Comparison of ENCODE assay signal across 24 cellular contexts in genomic region chr3:1406250-1406649, GRCh38.
DNase-seq lines count a peak whose midpoint lies in the region; ATAC-seq and TF ChIP-seq lines count a peak whose summit lies in the region.
"Had no signal": no experiment of that assay in that cellular context is flagged by ENCODE, and none has a peak within 500 bp of the region (broad histone marks: within the 10 kb centered on the region; RNA-seq: fewer than 3 reads in every experiment).

No MANE protein-coding gene starts in this region.

- DNase-seq in activated CD4-positive, CD25-positive, alpha-beta regulatory T cell treated with anti-CD3 and anti-CD28 coated beads, Interleukin-2, amount 50 U/mL, for 72 hours, result no peak
- DNase-seq in NCI-H187 (lab: John Stamatoyannopoulos, UW), result no peak
- DNase-seq in NCI-H2107 treated with DMSO at 0.1 percent for 48 hours (lab: John Stamatoyannopoulos, UW; ENCODE audit: unreplicated experiment), result no peak
- DNase-seq: 8988T; ACHN; AML-193; BE2C; Calu3; CD4-positive, alpha-beta T cell; CD8-positive, alpha-beta memory T cell; COR-L47; DMS53; DMS79 treated with DMSO at 0.1 percent for 48 hours; GF-D8; GM23248; H7; HCEC 1CT had no signal

- H3K79me2 ChIP-seq in OCI-LY3 (ENCODE audit: low read length), result no peaks in the 10 kb centered on the region

- no peak overlapping the region for H2AFZ ChIP-seq in OCI-LY3 (ENCODE audit: low read depth, low read length)
- H2AFZ ChIP-seq: GM23248 had no signal

- peaks cover 29% of the 10 kb centered on the region for H3K4me1 ChIP-seq in OCI-LY3 (ENCODE audit: low read length)
- H3K4me1 ChIP-seq: A549, BE2C had no signal

- no peaks in the 10 kb centered on the region for H3K27me3 ChIP-seq in OCI-LY3 (ENCODE audit: low read depth, low read length)
- H3K27me3 ChIP-seq: BE2C; BLaER1 treated with 17β-estradiol and CSF1 and Interleukin-3, amounts not matched to agents 10 nM and 100 nM had no signal

- peak; percentile 46 for ATAC-seq in GM18868 (IDR thresholded peaks at IDR 0.05; ENCODE audit: unreplicated experiment)
- peak; percentile 56 for ATAC-seq in HG02870 (IDR thresholded peaks at IDR 0.05; ENCODE audit: unreplicated experiment)
- peak; percentile 52 for ATAC-seq in HG03558 (IDR thresholded peaks at IDR 0.05; ENCODE audit: extremely low read depth, unreplicated experiment)
- no peak for ATAC-seq in GM18870 (IDR thresholded peaks at IDR 0.05; ENCODE audit: unreplicated experiment)
- ATAC-seq: A549 had no signal

- H3K4me2 ChIP-seq in OCI-LY3 (ENCODE audit: low read length), result no peak overlapping the region
- H3K4me2 ChIP-seq: A549; BLaER1 treated with 17β-estradiol and CSF1 and Interleukin-3, amounts not matched to agents 10 nM and 100 nM had no signal

- H3K9ac ChIP-seq in OCI-LY3 (ENCODE audit: low read length), result no peak overlapping the region
- H3K9ac ChIP-seq: BLaER1 treated with 17β-estradiol and CSF1 and Interleukin-3, amounts not matched to agents 10 nM and 100 nM; GM23248 had no signal

- TF ChIP-seq CTCF in OCI-LY3 (IDR thresholded peaks at IDR 0.05; ENCODE audit: low read depth, low read length), result no peak

- peaks cover 60% of the 10 kb centered on the region for H3K36me3 ChIP-seq in OCI-LY3 (replicated peaks; ENCODE audit: low read depth, low read length)
- H3K36me3 ChIP-seq: BE2C; BLaER1 treated with 17β-estradiol and CSF1 and Interleukin-3, amounts not matched to agents 10 nM and 100 nM had no signal

- H4K20me1 ChIP-seq in OCI-LY3 (ENCODE audit: insufficient read depth, low read length), result no peaks in the 10 kb centered on the region
- H4K20me1 ChIP-seq: BLaER1 treated with 17β-estradiol and CSF1 and Interleukin-3, amounts not matched to agents 10 nM and 100 nM had no signal

- peak overlapping the region; percentile 53 for H3K27ac ChIP-seq in OCI-LY3 (ENCODE audit: low read length)
- H3K27ac ChIP-seq: A549; BLaER1 treated with 17β-estradiol and CSF1 and Interleukin-3, amounts not matched to agents 10 nM and 100 nM; GM23248 had no signal

- H3K9me3 ChIP-seq in OCI-LY3 (ENCODE audit: insufficient read depth, low read length), result peaks cover 24% of the 10 kb centered on the region; the same call in 1 of the 2 replicates
- H3K9me3 ChIP-seq: BE2C; BLaER1 treated with 17β-estradiol and CSF1 and Interleukin-3, amounts not matched to agents 10 nM and 100 nM had no signal

- no peak overlapping the region for H3K4me3 ChIP-seq in OCI-LY3 (ENCODE audit: low read length)
- H3K4me3 ChIP-seq: A549; BLaER1 treated with 17β-estradiol and CSF1 and Interleukin-3, amounts not matched to agents 10 nM and 100 nM; GM23248 had no signal
